In the genomic region with DNA sequence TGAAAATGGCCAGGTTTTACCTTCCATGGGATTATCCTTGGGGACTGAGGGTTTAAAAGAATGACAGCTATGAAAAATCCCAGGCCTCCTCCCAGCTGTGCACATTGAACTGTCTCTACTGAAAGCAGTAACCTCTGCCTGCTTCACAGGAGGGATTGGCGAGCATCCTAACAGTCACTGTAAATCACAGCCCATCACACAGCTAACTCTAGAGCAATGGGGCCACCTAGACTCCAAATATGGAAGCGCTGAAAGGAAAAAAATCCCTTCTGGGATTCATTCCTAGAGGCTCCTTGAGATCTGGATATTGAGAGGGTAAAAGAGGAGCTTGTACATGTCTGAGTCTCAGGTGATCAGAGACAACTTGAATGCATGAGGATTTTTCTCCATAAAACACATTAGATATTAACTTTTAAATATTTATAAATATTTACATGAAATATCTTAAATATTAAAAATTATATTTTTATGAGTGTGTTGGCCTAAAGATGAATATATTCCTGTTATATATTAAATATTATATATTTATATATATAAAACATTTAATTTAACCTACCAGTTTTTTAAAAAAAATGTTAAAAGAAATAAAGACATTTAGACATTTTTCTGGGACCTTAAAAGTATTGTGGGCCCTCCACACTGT, we compare ENCODE assay signal across 8 cellular contexts.
A peak's percentile ranks its signal among the peaks of the same experiment; 100 is the strongest.
DNase-seq lines count a peak whose midpoint lies in the region; ATAC-seq and TF ChIP-seq lines count a peak whose summit lies in the region.

No MANE protein-coding gene starts in this region.

- H3K36me3 Mint-ChIP-seq in stimulated activated naive B cell treated with anti-CD40 and anti-IgM and Interleukin-4, amounts not matched to agents 10 μg/mL and 1 μg/mL and 100 μg/mL, for 72 hours = no peaks in the 10 kb centered on the region

- intact Hi-C loops in thyroid gland (cut with DNase I) = loop anchor here (10.0 kb wide), 3 partner anchors 428 to 1182 kb away; no protein-coding TSS in a partner anchor

- H3K9me3 ChIP-seq in thyroid gland = no peaks in the 10 kb centered on the region

- H3K4me3 ChIP-seq in thyroid gland (replicated peaks in 1 of 3) = no peak overlapping the region

- H3K4me1 ChIP-seq in thyroid gland = no peaks in the 10 kb centered on the region

- H3K27me3 Mint-ChIP-seq in stimulated activated naive B cell treated with anti-CD40 and anti-IgM and Interleukin-4, amounts not matched to agents 10 μg/mL and 1 μg/mL and 100 μg/mL, for 72 hours = peaks cover 30 to 50% of the 10 kb centered on the region in 2 donors

- ATAC-seq in stimulated activated naive B cell treated with anti-CD40 and anti-IgM and Interleukin-4, amounts not matched to agents 10 μg/mL and 1 μg/mL and 100 μg/mL, for 72 hours (replicated peaks) = no peak
- no peak for ATAC-seq in HG02588 (IDR thresholded peaks at IDR 0.05; ENCODE audit: unreplicated experiment)

- H3K36me3 ChIP-seq in thyroid gland = no peaks in the 10 kb centered on the region

- H3K9me3 Mint-ChIP-seq in stimulated activated naive B cell treated with anti-CD40 and anti-IgM and Interleukin-4, amounts not matched to agents 10 μg/mL and 1 μg/mL and 100 μg/mL, for 72 hours = no peaks in the 10 kb centered on the region

- peak in 4 of 6 experiments; percentile 38 to 49 (median 42) for TF ChIP-seq CTCF in thyroid gland (IDR thresholded peaks at IDR 0.05)

- H3K4me1 Mint-ChIP-seq in stimulated activated naive B cell treated with anti-CD40 and anti-IgM and Interleukin-4, amounts not matched to agents 10 μg/mL and 1 μg/mL and 100 μg/mL, for 72 hours = peaks cover 2 to 10% of the 10 kb centered on the region in 2 donors

- H3K27ac ChIP-seq in thyroid gland = no peak overlapping the region

- H3K4me3 Mint-ChIP-seq in stimulated activated naive B cell treated with anti-CD40 and anti-IgM and Interleukin-4, amounts not matched to agents 10 μg/mL and 1 μg/mL and 100 μg/mL, for 72 hours = no peak overlapping the region

- H3K27me3 ChIP-seq in thyroid gland = no peaks in the 10 kb centered on the region

- peak; percentile 94 for DNase-seq in Ammon's horn (ENCODE audit: low spot score)
- peak; percentile 15 for DNase-seq in HuH-7 (ENCODE audit: low spot score)
- DNase-seq in SHP77 (lab: John Stamatoyannopoulos, UW) = peak; percentile 26 to 43
- DNase-seq in glomerular visceral epithelial cell (ENCODE audit: extremely low spot score) = peak; percentile 59
- peak; percentile 21 to 36 for DNase-seq in thyroid gland
- DNase-seq in stimulated activated naive B cell treated with anti-CD40 and anti-IgM and Interleukin-4, amounts not matched to agents 10 μg/mL and 1 μg/mL and 100 μg/mL, for 72 hours = no peak
- no peak for DNase-seq in GM19240 (ENCODE audit: insufficient read length, low spot score)

- WGBS in thyroid gland, 2 donors = 29% methylated on average over 2 of the region's 2 CpGs

- TF ChIP-seq POLR2A in thyroid gland (IDR thresholded peaks at IDR 0.05) = no peak

- H3K27ac Mint-ChIP-seq in stimulated activated naive B cell treated with anti-CD40 and anti-IgM and Interleukin-4, amounts not matched to agents 10 μg/mL and 1 μg/mL and 100 μg/mL, for 72 hours = no peak overlapping the region

Comparison
In these comparisons a context has a peak if more than half of its experiments do, and no peak if none do; other contexts are left out.
1. DNase-seq: peak in Ammon's horn (single experiment), HuH-7 (single experiment), SHP77 (2 of 2), glomerular visceral epithelial cell (single experiment) and thyroid gland (2 of 2); none in stimulated activated naive B cell treated with anti-CD40 and anti-IgM and Interleukin-4, amounts not matched to agents 10 μg/mL and 1 μg/mL and 100 μg/mL, for 72 hours (single experiment) and GM19240 (single experiment).